In the genomic region with DNA sequence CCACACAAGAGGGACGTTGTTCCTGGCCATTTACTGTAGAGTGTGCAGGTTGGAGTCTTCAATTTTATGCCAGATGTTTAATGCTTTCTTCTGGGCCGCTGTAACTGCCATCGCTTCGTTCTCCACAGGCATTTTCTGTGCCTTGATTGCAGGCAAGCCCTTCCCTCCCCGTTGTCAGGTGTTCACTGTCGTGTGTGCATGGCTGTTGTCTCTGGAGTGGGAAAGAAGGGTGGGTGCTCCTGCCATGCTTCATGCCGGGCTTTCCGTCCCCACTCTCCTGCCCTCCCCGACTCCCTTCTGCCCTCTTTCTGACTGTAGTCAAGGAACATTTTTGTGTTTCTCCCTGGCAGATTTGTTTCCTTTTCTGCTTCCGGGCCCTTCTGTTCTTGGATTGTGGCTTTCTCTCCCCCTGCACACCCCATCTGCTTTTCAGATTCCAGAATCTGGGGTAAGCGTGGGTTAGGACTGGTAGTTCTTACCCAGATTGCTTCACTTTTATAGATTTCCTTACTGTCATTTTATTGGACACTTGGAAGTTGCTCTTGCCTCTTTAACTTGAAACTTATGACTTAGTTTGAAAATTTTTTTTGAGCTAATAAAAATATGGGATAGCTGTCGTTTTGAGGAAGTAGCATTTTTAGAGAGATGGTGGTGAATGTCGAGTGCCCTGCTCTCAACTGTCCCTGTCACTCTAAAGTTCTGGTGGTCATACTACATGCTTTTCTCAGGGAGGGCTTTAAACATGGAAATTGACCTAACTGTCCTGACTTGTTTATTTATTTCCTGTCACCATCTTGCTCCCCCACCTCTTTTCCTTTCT, we compare ENCODE assay signal across 19 cellular contexts. TPM values are rescaled to one million over a fixed set of nuclear protein-coding genes. Genes with fewer than 3 reads are reported as not detected.
DNase-seq lines count a peak whose midpoint lies in the region; ATAC-seq, FAIRE-seq and TF ChIP-seq lines count a peak whose summit lies in the region.
"Had no signal": no experiment of that assay in that cellular context is flagged by ENCODE, and none has a peak within 500 bp of the region (broad histone marks: within the 10 kb centered on the region; RNA-seq: fewer than 3 reads in every experiment).

No MANE protein-coding gene starts in this region.

- DNase-seq in NOMO-1 treated with DMSO at 0.1 percent for 48 hours (lab: John Stamatoyannopoulos, UW; ENCODE audit: unreplicated experiment) (peak; percentile 19), NOMO-1 treated with dmso at 0.1 percent for 144 hours (lab: John Stamatoyannopoulos, UW; ENCODE audit: unreplicated experiment) (no peak), H9 (no peak), GM12878 (ENCODE audit: low read depth, low spot score) (no peak), osteoblast (ENCODE audit: insufficient read length, low spot score, missing footprints) (no peak), kidney tubule cell (ENCODE audit: low spot score) (no peak), CD1c-positive myeloid dendritic cell (ENCODE audit: extremely low spot score) (no peak)
- DNase-seq: 8988T; activated CD4-positive, alpha-beta memory T cell treated with anti-CD3 and anti-CD28 coated beads, Interleukin-2, amount 10 ng/mL, durations not matched to agents 7 days and 5 days; H7; left lung; MG63; NCI-H2081 treated with DMSO at 0.1 percent for 48 hours; NCI-H524; thyroid gland had no signal

- no peaks in the 10 kb centered on the region for H3K9me3 Mint-ChIP-seq in H9
- H3K9me3 Mint-ChIP-seq: activated CD4-positive, alpha-beta memory T cell treated with anti-CD3 and anti-CD28 coated beads, Interleukin-2, amount 10 ng/mL, durations not matched to agents 7 days and 5 days had no signal

- BruUV-seq in GM12878 (replicated peaks; lab: Mats Ljungman, UMichigan), result no TSS peak

- peaks cover 5 to 44% (median 24%) of the 10 kb centered on the region in 3 experiments; a peak in 6 of 7 replicates for H3K36me3 Mint-ChIP-seq in H9 (ENCODE audit: insufficient read depth in 1 of 3, low read depth in 3 of 3)

- RAD21 ChIA-PET in GM12878 (lab: Charles Lee; ENCODE audit: unreplicated experiment), result interaction anchor here (1.1 to 1.8 kb wide), 2 partner anchors 153 kb away, joined by 4 to 5 read pairs; no protein-coding TSS in a partner anchor

- H3K18ac ChIP-seq in H9 (ENCODE audit: insufficient read length, low read depth, low read length), result no peak overlapping the region

- no peak for TF ChIP-seq EP300 in GM12878 (IDR thresholded peaks at IDR 0.05; ENCODE audit: borderline replicate concordance in 1 of 2, control insufficient read depth in 1 of 2, low read depth in 2 of 2, low read length in 2 of 2)

- H3K27ac ChIP-seq in H9 (ENCODE audit: insufficient read length, low read depth, low read length) (no peak overlapping the region), GM12878 (ENCODE audit: control insufficient read depth, insufficient read depth) (no peak overlapping the region), osteoblast (ENCODE audit: low read depth, low read length) (peak overlapping the region; percentile 2)
- H3K27ac ChIP-seq: left lung, thyroid gland had no signal

- SMC1A ChIA-PET in GM12878 (lab: Charles Lee; ENCODE audit: uncharacterized antibody, unreplicated experiment), result interaction anchor here (0.9 to 2.2 kb wide), 4 partner anchors 8 to 153 kb away, joined by 3 to 14 read pairs (median 4); no protein-coding TSS in a partner anchor

- no CpG with 5 or more reads among the region's 13 CpGs for WGBS in H9 (ENCODE audit: extremely low coverage, insufficient read length, low lambda C conversion rate)
- 67% methylated on average over 12 of the region's 13 CpGs for WGBS in GM12878 (ENCODE audit: insufficient coverage, insufficient replicate concordance, low lambda C conversion rate, missing lambda C conversion rate)

- no peak overlapping the region for H3K4me2 ChIP-seq in H9 (ENCODE audit: insufficient read depth, insufficient read length, low read length)
- H3K4me2 ChIP-seq in GM12878 (ENCODE audit: control insufficient read depth, insufficient read depth), result no peak overlapping the region
- no peak overlapping the region for H3K4me2 ChIP-seq in osteoblast (ENCODE audit: insufficient read depth, low read length)

- H3K23ac ChIP-seq in H9 (ENCODE audit: insufficient read length, low read depth, low read length), result no peak overlapping the region

- H3K36me3 ChIP-seq in GM12878 (ENCODE audit: control insufficient read depth in 2 of 2, insufficient read depth in 2 of 2, low read length in 1 of 2), result peaks cover 10 to 34% of the 10 kb centered on the region in 2 experiments
- H3K36me3 ChIP-seq in osteoblast (ENCODE audit: insufficient read depth, low read length), result peaks cover 22% of the 10 kb centered on the region

- H3K79me2 ChIP-seq in H9 (ENCODE audit: insufficient read depth, low read length) (no peaks in the 10 kb centered on the region), GM12878 (ENCODE audit: control insufficient read depth, insufficient read depth, low read length) (peaks cover 12% of the 10 kb centered on the region), osteoblast (ENCODE audit: insufficient read depth, low read length) (peaks cover 42% of the 10 kb centered on the region)

- H3K4me1 Mint-ChIP-seq in H9, result no peaks in the 10 kb centered on the region

- H3K14ac ChIP-seq in H9 (ENCODE audit: insufficient read depth, low read length), result peak overlapping the region; percentile 24; the same call in 1 of the 2 replicates

- no peak overlapping the region for H2BK20ac ChIP-seq in H9 (ENCODE audit: low read depth, low read length, poor library complexity, severe bottlenecking)

- no peak overlapping the region for H2AK5ac ChIP-seq in H9 (ENCODE audit: insufficient read length, low read length)

- no peak overlapping the region for H2BK15ac ChIP-seq in H9 (ENCODE audit: low read depth, low read length)

- no peak overlapping the region for H4K8ac ChIP-seq in H9 (replicated peaks; ENCODE audit: insufficient read length, low read depth, low read length)

- peak; percentile 41 for FAIRE-seq in GM12878 (lab: Jason Lieb, UNC)
- FAIRE-seq: endometrium, frontal cortex had no signal

- no peak overlapping the region for H3K4me3 Mint-ChIP-seq in H9
- H3K4me3 Mint-ChIP-seq: activated CD4-positive, alpha-beta memory T cell treated with anti-CD3 and anti-CD28 coated beads, Interleukin-2, amount 10 ng/mL, durations not matched to agents 7 days and 5 days had no signal

- H4K91ac ChIP-seq in H9 (ENCODE audit: insufficient read length, low read depth, low read length), result no peak overlapping the region

- H3K4me1 ChIP-seq in H9 (ENCODE audit: insufficient read depth, low read length) (no peaks in the 10 kb centered on the region), GM12878 (ENCODE audit: control insufficient read depth, insufficient read depth, low read length) (peaks cover 6% of the 10 kb centered on the region), osteoblast (ENCODE audit: insufficient read depth, low read length) (no peaks in the 10 kb centered on the region)
- H3K4me1 ChIP-seq: left lung, thyroid gland had no signal

- intact Hi-C loops in GM12878 (cut with micrococcal nuclease; ENCODE audit: unreplicated experiment), result no loop called here

- H2AFZ ChIP-seq in H9 (ENCODE audit: low read length) (no peak overlapping the region), GM12878 (ENCODE audit: control insufficient read depth, low read depth, low read length) (no peak overlapping the region), osteoblast (ENCODE audit: low read length) (no peak overlapping the region)

- H3K27me3 ChIP-seq in H9 (ENCODE audit: insufficient read depth, low read length) (no peaks in the 10 kb centered on the region), GM12878 (replicated peaks in 1 of 2; ENCODE audit: control insufficient read depth in 2 of 2, insufficient read depth in 2 of 2, low read length in 1 of 2) (no peaks in the 10 kb centered on the region), osteoblast (ENCODE audit: insufficient read depth, low read length) (no peaks in the 10 kb centered on the region)
- H3K27me3 ChIP-seq: left lung, MG63, thyroid gland had no signal

- H3K79me1 ChIP-seq in H9 (ENCODE audit: insufficient read depth, low read depth, low read length, poor library complexity, severe bottlenecking), result peaks cover 3% of the 10 kb centered on the region

- H4K5ac ChIP-seq in H9 (ENCODE audit: insufficient read length, low read depth, low read length), result no peak overlapping the region

- H3K27me3 Mint-ChIP-seq in H9 (ENCODE audit: low read depth), result no peaks in the 10 kb centered on the region
- H3K27me3 Mint-ChIP-seq: activated CD4-positive, alpha-beta memory T cell treated with anti-CD3 and anti-CD28 coated beads, Interleukin-2, amount 10 ng/mL, durations not matched to agents 7 days and 5 days had no signal

- H3K4me3 ChIP-seq in GM12878 (no peak overlapping the region), osteoblast (ENCODE audit: insufficient read depth, low read length) (no peak overlapping the region)
- H3K4me3 ChIP-seq: left lung, MG63, skin epidermis, thyroid gland had no signal

- CTCF ChIA-PET in GM12878 (lab: Yijun Ruan, JAX), result interaction anchor here (1.3 to 3.0 kb wide), 2 partner anchors 14 to 152 kb away, joined by 3 to 17 read pairs; no protein-coding TSS in a partner anchor

- H3T11ph ChIP-seq in H9 (ENCODE audit: low read length), result no peak overlapping the region

- TF ChIP-seq POLR2A in GM12878 (IDR thresholded peaks at IDR 0.05; ENCODE audit: low read depth, low read length), result no peak

- H4K20me1 ChIP-seq in H9 (ENCODE audit: control insufficient read depth, insufficient read depth, insufficient read length) (no peaks in the 10 kb centered on the region), GM12878 (ENCODE audit: control insufficient read depth, insufficient read depth) (no peaks in the 10 kb centered on the region), osteoblast (ENCODE audit: insufficient read depth, low read length) (peaks cover 3% of the 10 kb centered on the region)

- POLR2A ChIA-PET in GM12878 (lab: Charles Lee), result no interaction called here

- no peaks in the 10 kb centered on the region for H3K23me2 ChIP-seq in H9 (ENCODE audit: insufficient read length, low read depth, low read length, poor library complexity, severe bottlenecking)

- no peak overlapping the region for H2BK120ac ChIP-seq in H9 (ENCODE audit: low read depth, low read length, poor library complexity, severe bottlenecking)

- H3K9me3 ChIP-seq in H9 (ENCODE audit: control insufficient read depth, low read depth, low read length), result no peaks in the 10 kb centered on the region
- no peaks in the 10 kb centered on the region for H3K9me3 ChIP-seq in GM12878 (replicated peaks; ENCODE audit: control insufficient read depth, insufficient read depth, low read length)
- H3K9me3 ChIP-seq in osteoblast (ENCODE audit: low read depth, low read length), result no peaks in the 10 kb centered on the region
- H3K9me3 ChIP-seq: left lung, MG63, thyroid gland had no signal

- no peak overlapping the region for H2BK5ac ChIP-seq in H9 (ENCODE audit: insufficient read length, low read length)

- in situ Hi-C loops in GM12878 (cut with MboI), result no loop called here

- H2BK12ac ChIP-seq in H9 (ENCODE audit: insufficient read length, low read depth, low read length), result no peak overlapping the region

- no peak overlapping the region for H3K4ac ChIP-seq in H9 (ENCODE audit: low read depth, low read length)

- H3K27ac Mint-ChIP-seq in H9, result peak overlapping the region in 1 of 3 experiments; percentile 26; a peak in 3 of 7 replicates

- H3K9ac ChIP-seq in H9 (ENCODE audit: extremely low read depth, insufficient read length, low read length), result no peak overlapping the region
- no peak overlapping the region for H3K9ac ChIP-seq in GM12878 (ENCODE audit: control insufficient read depth, insufficient read depth, low read length)

- no peak for ATAC-seq in GM12878
- no peak for ATAC-seq in GM21619 (IDR thresholded peaks at IDR 0.05; ENCODE audit: unreplicated experiment)
- ATAC-seq: left lung had no signal

- no peak for TF ChIP-seq RAD21 in GM12878 (IDR thresholded peaks at IDR 0.05; ENCODE audit: insufficient read depth, low read depth, low read length)

- TF ChIP-seq CTCF in H9 (conservative IDR thresholded peaks at IDR 0.05) (no peak), GM12878 (IDR thresholded peaks at IDR 0.05 in 2 of 3, conservative IDR thresholded peaks at IDR 0.05 in 1 of 3; ENCODE audit: control insufficient read depth in 2 of 3, extremely low read depth in 1 of 3, insufficient read depth in 1 of 3, low read depth in 3 of 3, low read length in 3 of 3) (no peak), osteoblast (IDR thresholded peaks at IDR 0.05; ENCODE audit: extremely low read depth, low read depth, low read length) (no peak)

- no peak overlapping the region for H3K56ac ChIP-seq in H9 (ENCODE audit: insufficient read length, low read depth, low read length)

RNA-seq across cellular contexts. Expression of a gene that starts 15.8 kb away (rescaled TPM):
- total RNA-seq in H9 (2021), result 22.0 and 23.5 TPM in 2 replicates
- total RNA-seq in GM12878 (2013; cell fraction: nucleolus; rRNA removed), result 192 and 194 TPM in 2 replicates
- 33.9 and 37.5 TPM in 2 replicates for total RNA-seq in GM12878 (2014; rRNA removed)
- 37.6 and 39.7 TPM in 2 replicates for total RNA-seq in GM12878 (2014; rRNA removed; fragmentation: Illumina TruSeq; extraction: Trizol)
- total RNA-seq in GM12878 (2021), result 30.8 and 31.1 TPM in 2 replicates
- 21.1 TPM for polyA plus RNA-seq in GM12878 (2011; ENCODE audit: low read depth)
- 58.2 and 81.8 TPM in 2 replicates for polyA plus RNA-seq in GM12878 (2011; rRNA removed)
- polyA plus RNA-seq in GM12878 (2011; cell fraction: cytosol; rRNA removed), result 31.1 and 31.2 TPM in 2 replicates
- 97.1 and 118 TPM in 2 replicates for polyA plus RNA-seq in GM12878 (2011; cell fraction: nucleus; rRNA removed)
- polyA plus RNA-seq in GM12878 (2012), result 17.6 and 21.8 TPM in 2 replicates
- polyA plus RNA-seq in GM12878 (2014; fragmentation: Illumina TruSeq; extraction: Trizol), result 32.6 and 39.7 TPM in 2 replicates
- 10 to 100 TPM; 15.4 to 24.5 TPM for polyA plus RNA-seq in GM12878 (2014; fragmentation: Nextera tagmentation; extraction: Ambion mirVana)
- 25.6 and 28.1 TPM in 2 replicates for polyA plus RNA-seq in GM12878 (2014; rRNA removed)
- polyA plus RNA-seq in GM12878 (2016; fragmentation: Nextera tagmentation; extraction: Ambion mirVana), result 10 to 100 TPM; 21.2 to 22.2 TPM
- polyA minus RNA-seq in GM12878 (2011; rRNA and poly(A)+ RNA removed), result 80.1 and 95.5 TPM in 2 replicates
- 26.3 and 28.4 TPM in 2 replicates for polyA minus RNA-seq in GM12878 (2011; cell fraction: cytosol; rRNA and poly(A)+ RNA removed)
- 69.6 and 88.0 TPM in 2 replicates for polyA minus RNA-seq in GM12878 (2011; cell fraction: nucleus; rRNA and poly(A)+ RNA removed)
- total RNA-seq in osteoblast, result 29.7 and 29.8 TPM in 2 replicates

RNA-seq across cellular contexts. Expression of a gene that starts 59.1 kb away (rescaled TPM):
- total RNA-seq in H9 (2021) (93.3 and 97.2 TPM in 2 replicates), GM12878 (2014; rRNA removed) (28.1 and 36.2 TPM in 2 replicates), GM12878 (2014; rRNA removed; fragmentation: Illumina TruSeq; extraction: Trizol) (39.7 and 43.1 TPM in 2 replicates), GM12878 (2021) (66.5 and 70.2 TPM in 2 replicates), osteoblast (45.7 and 51.0 TPM in 2 replicates)
- 72.1 and 84.6 TPM in 2 replicates for total RNA-seq in GM12878 (2013; cell fraction: nucleolus; rRNA removed)
- polyA plus RNA-seq in GM12878 (2011; ENCODE audit: low read depth), result 16.1 TPM
- polyA plus RNA-seq in GM12878 (2011; rRNA removed) (109 and 120 TPM in 2 replicates), GM12878 (2014; fragmentation: Illumina TruSeq; extraction: Trizol) (53.2 and 59.5 TPM in 2 replicates), GM12878 (2014; fragmentation: Nextera tagmentation; extraction: Ambion mirVana) (10 to 100 TPM; 27.5 to 52.4 TPM), GM12878 (2014; rRNA removed) (35.8 and 39.8 TPM in 2 replicates), GM12878 (2016; fragmentation: Nextera tagmentation; extraction: Ambion mirVana) (10 to 100 TPM; 80.2 to 84.1 TPM)
- polyA plus RNA-seq in GM12878 (2011; cell fraction: cytosol; rRNA removed), result 87.0 and 98.0 TPM in 2 replicates
- polyA plus RNA-seq in GM12878 (2011; cell fraction: nucleus; rRNA removed), result 41.8 and 49.0 TPM in 2 replicates
- 25.5 and 27.9 TPM in 2 replicates for polyA plus RNA-seq in GM12878 (2012)
- polyA minus RNA-seq in GM12878 (2011; rRNA and poly(A)+ RNA removed), result 143 and 207 TPM in 2 replicates
- 37.8 and 48.3 TPM in 2 replicates for polyA minus RNA-seq in GM12878 (2011; cell fraction: cytosol; rRNA and poly(A)+ RNA removed)
- polyA minus RNA-seq in GM12878 (2011; cell fraction: nucleus; rRNA and poly(A)+ RNA removed), result 18.1 and 26.1 TPM in 2 replicates
